Comparison of ENCODE assay signal across 8 cellular contexts in genomic region chr2:38603402-38604265, GRCh38. TPM values are rescaled to one million over a fixed set of nuclear protein-coding genes. Genes with fewer than 3 reads are reported as not detected.
DNase-seq lines count a peak whose midpoint lies in the region; ATAC-seq and TF ChIP-seq lines count a peak whose summit lies in the region.

No MANE protein-coding gene starts in this region.

- peak overlapping the region; percentile 96 for H3K27ac Mint-ChIP-seq in activated naive CD4-positive, alpha-beta T cell treated with anti-CD3 and anti-CD28 coated beads, Interleukin-2, amount 10 ng/mL, durations not matched to agents 7 days and 5 days
- peak overlapping the region; percentile 88 for H3K27ac Mint-ChIP-seq in osteocyte (ENCODE audit: unreplicated experiment)

- H3K9me3 ChIP-seq in SK-N-MC (ENCODE audit: low read depth, low read length), result no peaks in the 10 kb centered on the region
- H3K9me3 ChIP-seq in thoracic aorta, result no peaks in the 10 kb centered on the region

- no peaks in the 10 kb centered on the region for H3K27me3 ChIP-seq in H7 (ENCODE audit: control insufficient read depth, insufficient read depth, low read length)
- no peaks in the 10 kb centered on the region for H3K27me3 ChIP-seq in thoracic aorta (replicated peaks; ENCODE audit: insufficient read depth)

- peak overlapping the region; percentile 94 for H3K4me3 Mint-ChIP-seq in activated naive CD4-positive, alpha-beta T cell treated with anti-CD3 and anti-CD28 coated beads, Interleukin-2, amount 10 ng/mL, durations not matched to agents 7 days and 5 days
- peak overlapping the region; percentile 91 for H3K4me3 Mint-ChIP-seq in osteocyte (ENCODE audit: unreplicated experiment)

- H3K9me3 Mint-ChIP-seq in activated naive CD4-positive, alpha-beta T cell treated with anti-CD3 and anti-CD28 coated beads, Interleukin-2, amount 10 ng/mL, durations not matched to agents 7 days and 5 days, result no peaks in the 10 kb centered on the region
- no peaks in the 10 kb centered on the region for H3K9me3 Mint-ChIP-seq in osteocyte (ENCODE audit: unreplicated experiment)

- 0 out of 2 replicates have a peak overlapping the region, but pooled peaks have one; percentile 10 for H3K27ac ChIP-seq in SK-N-MC
- H3K27ac ChIP-seq in thoracic aorta, result peak overlapping the region; percentile 77 to 98

- H3K27me3 Mint-ChIP-seq in activated naive CD4-positive, alpha-beta T cell treated with anti-CD3 and anti-CD28 coated beads, Interleukin-2, amount 10 ng/mL, durations not matched to agents 7 days and 5 days, result no peaks in the 10 kb centered on the region
- H3K27me3 Mint-ChIP-seq in osteocyte (ENCODE audit: unreplicated experiment), result no peaks in the 10 kb centered on the region

- peak overlapping the region; percentile 58 for H3K9ac ChIP-seq in SK-N-MC (ENCODE audit: insufficient read length)

- peaks cover 17 to 24% of the 10 kb centered on the region in 2 donors for H3K4me1 ChIP-seq in thoracic aorta (ENCODE audit: control insufficient read depth in 1 of 2, low read depth in 2 of 2)

- H3K4me1 Mint-ChIP-seq in activated naive CD4-positive, alpha-beta T cell treated with anti-CD3 and anti-CD28 coated beads, Interleukin-2, amount 10 ng/mL, durations not matched to agents 7 days and 5 days, result peaks cover 43% of the 10 kb centered on the region
- H3K4me1 Mint-ChIP-seq in osteocyte (ENCODE audit: unreplicated experiment), result peaks cover 38% of the 10 kb centered on the region

- DNase-seq in DMS114 treated with DMSO at 0.1 percent for 48 hours (lab: John Stamatoyannopoulos, UW; ENCODE audit: unreplicated experiment), result peak; percentile 78
- peak; percentile 84 for DNase-seq in H7
- peak; percentile 73 for DNase-seq in NAMALWA (ENCODE audit: low spot score)
- no peak for DNase-seq in SK-N-MC (ENCODE audit: low read depth, low spot score)
- peak; percentile 87 for DNase-seq in activated naive CD4-positive, alpha-beta T cell treated with anti-CD3 and anti-CD28 coated beads, Interleukin-2, amount 10 ng/mL, durations not matched to agents 7 days and 5 days
- DNase-seq in head of caudate nucleus, result peak; percentile 60 to 93 (median 86)
- peak; percentile 92 for DNase-seq in osteocyte (ENCODE audit: extremely low spot score, unreplicated experiment)
- no peak for DNase-seq in thoracic aorta (ENCODE audit: low spot score)

- ATAC-seq in thoracic aorta (ENCODE audit: insufficient number of reproducible peaks, low FRiP score, low read depth), result peak; percentile 70

- TF ChIP-seq CTCF in osteocyte (IDR thresholded peaks at IDR 0.05) (peak; percentile 98), thoracic aorta (IDR thresholded peaks at IDR 0.05) (peak; percentile 79)

- H3K36me3 ChIP-seq in H7 (replicated peaks; ENCODE audit: control insufficient read depth, insufficient read depth, low read length) (no peaks in the 10 kb centered on the region), SK-N-MC (ENCODE audit: insufficient read depth, low read length) (no peaks in the 10 kb centered on the region), thoracic aorta (no peaks in the 10 kb centered on the region)

- H3K4me3 ChIP-seq in H7 (ENCODE audit: insufficient read depth, low read depth, low read length), result peak overlapping the region; percentile 89
- H3K4me3 ChIP-seq in SK-N-MC, result peak overlapping the region; percentile 80
- peak overlapping the region; percentile 94 for H3K4me3 ChIP-seq in thoracic aorta

- peaks cover 6% of the 10 kb centered on the region for H3K36me3 Mint-ChIP-seq in activated naive CD4-positive, alpha-beta T cell treated with anti-CD3 and anti-CD28 coated beads, Interleukin-2, amount 10 ng/mL, durations not matched to agents 7 days and 5 days
- no peaks in the 10 kb centered on the region for H3K36me3 Mint-ChIP-seq in osteocyte (ENCODE audit: unreplicated experiment)

- intact Hi-C loops in head of caudate nucleus (cut with DNase I), result loop anchor here (2.0 to 10.0 kb wide), 4 partner anchors 61 to 521 kb away; partner anchors contain the start of genes ATL2, GALM, SOS1 and SRSF7

- CTCF ChIA-PET in activated naive CD4-positive, alpha-beta T cell treated with anti-CD3 and anti-CD28 coated beads, Interleukin-2, amount 10 ng/mL, durations not matched to agents 7 days and 5 days (lab: Charles Lee), result interaction anchor here (0.5 to 6.9 kb wide), 24 partner anchors 9 to 137 kb away, joined by 3 to 91 read pairs (median 4); partner anchors contain the start of gene GALM

RNA-seq across cellular contexts. Expression of gene HNRNPLL, which starts 0.9 kb away (rescaled TPM):
- total RNA-seq in H7 (2014; rRNA removed; shearing (Covaris generic)), result 71.6 and 72.1 TPM in 2 replicates
- 55.6 and 63.0 TPM in 2 replicates for total RNA-seq in osteocyte
- 10 to 100 TPM; 60.1 to 64.7 TPM for total RNA-seq in thoracic aorta

Comparison
In these comparisons a context has a peak if more than half of its experiments do, and no peak if none do; other contexts are left out.
1. DNase-seq: peak in DMS114 treated with DMSO at 0.1 percent for 48 hours (single experiment), H7 (single experiment), NAMALWA (single experiment), activated naive CD4-positive, alpha-beta T cell treated with anti-CD3 and anti-CD28 coated beads, Interleukin-2, amount 10 ng/mL, durations not matched to agents 7 days and 5 days (single experiment), head of caudate nucleus (42 of 42) and osteocyte (single experiment); none in SK-N-MC (single experiment) and thoracic aorta (single experiment).
2. Peak in every context shown above with its lines, with median percentiles within 50 percentile points of each other: H3K4me3 ChIP-seq.